ENCODE assay signal across 15 cellular contexts in the genomic region with DNA sequence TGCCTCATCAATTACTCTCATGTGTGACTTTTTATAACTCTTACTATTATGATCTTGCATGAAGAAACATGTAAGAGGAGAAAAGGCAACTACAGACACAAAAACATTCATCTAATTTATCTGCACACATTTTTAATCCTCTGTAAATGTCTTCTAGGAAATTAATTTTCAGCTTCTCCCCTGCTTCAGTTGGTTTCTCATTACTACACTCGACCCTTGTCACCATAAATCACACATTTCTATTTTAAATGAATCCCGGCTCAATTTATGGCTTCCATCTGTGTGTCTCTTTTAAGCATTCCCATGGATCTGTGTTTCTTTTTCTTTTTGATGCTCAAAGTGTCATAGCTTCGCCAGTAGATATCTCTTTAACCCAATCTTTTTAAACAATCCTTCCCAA. TPM values are rescaled to one million over a fixed set of nuclear protein-coding genes. Genes with fewer than 3 reads are reported as not detected.
DNase-seq lines count a peak whose midpoint lies in the region; ATAC-seq and TF ChIP-seq lines count a peak whose summit lies in the region.
"Had no signal": no experiment of that assay in that cellular context is flagged by ENCODE, and none has a peak within 500 bp of the region (broad histone marks: within the 10 kb centered on the region; RNA-seq: fewer than 3 reads in every experiment).

No MANE protein-coding gene starts in this region.

- peaks cover 67% of the 10 kb centered on the region for H3K4me1 Mint-ChIP-seq in HFFc6 (ENCODE audit: low read depth)
- H3K4me1 Mint-ChIP-seq: IgD-negative memory B cell had no signal

- no peaks in the 10 kb centered on the region for H4K20me1 ChIP-seq in osteoblast (ENCODE audit: insufficient read depth, low read length)

- peak; percentile 8; the same call in 1 of the 3 replicates for ATAC-seq in SK-N-SH treated with all-trans-retinoic acid at 6 μM for 48 hours
- no peak for ATAC-seq in Right ventricle myocardium inferior
- ATAC-seq: CD8-positive, alpha-beta T cell had no signal

- H3K27me3 Mint-ChIP-seq in HFFc6 (ENCODE audit: insufficient read depth) = no peaks in the 10 kb centered on the region

- peak overlapping the region; percentile 23 for H2AFZ ChIP-seq in osteoblast (ENCODE audit: low read length)

- peak overlapping the region; percentile 21; the same call in 1 of the 2 replicates for H3K27ac Mint-ChIP-seq in HFFc6
- H3K27ac Mint-ChIP-seq: CD14-positive monocyte; CD8-positive, alpha-beta T cell had no signal

- H3K4me3 ChIP-seq in fibroblast of villous mesenchyme (ENCODE audit: low read depth, low read length) (no peak overlapping the region), osteoblast (ENCODE audit: insufficient read depth, low read length) (no peak overlapping the region)

- intact Hi-C loops in Right ventricle myocardium inferior (cut with DNase I) = no loop called here

- no peaks in the 10 kb centered on the region for H3K9me3 Mint-ChIP-seq in HFFc6
- H3K9me3 Mint-ChIP-seq: CD8-positive, alpha-beta T cell; IgD-negative memory B cell had no signal

- no peaks in the 10 kb centered on the region for H3K36me3 ChIP-seq in osteoblast (ENCODE audit: insufficient read depth, low read length)
- H3K36me3 ChIP-seq: BE2C had no signal

- no peaks in the 10 kb centered on the region for H3K9me3 ChIP-seq in osteoblast (ENCODE audit: low read depth, low read length)
- H3K9me3 ChIP-seq: BE2C had no signal

- H3K36me3 Mint-ChIP-seq in HFFc6 (ENCODE audit: low read depth) = peaks cover 58% of the 10 kb centered on the region
- H3K36me3 Mint-ChIP-seq: CD14-positive monocyte; CD8-positive, alpha-beta T cell; IgD-negative memory B cell had no signal

- H3K79me2 ChIP-seq in osteoblast (ENCODE audit: insufficient read depth, low read length) = no peaks in the 10 kb centered on the region

- H3K4me1 ChIP-seq in osteoblast (ENCODE audit: insufficient read depth, low read length) = peaks cover 10% of the 10 kb centered on the region
- H3K4me1 ChIP-seq: BE2C had no signal

- no peaks in the 10 kb centered on the region for H3K27me3 ChIP-seq in osteoblast (ENCODE audit: insufficient read depth, low read length)
- H3K27me3 ChIP-seq: BE2C had no signal

- no peak overlapping the region for H3K27ac ChIP-seq in osteoblast (ENCODE audit: low read depth, low read length)

- no peak for TF ChIP-seq CTCF in HFFc6 (IDR thresholded peaks at IDR 0.05)
- TF ChIP-seq CTCF in fibroblast of villous mesenchyme (IDR thresholded peaks at IDR 0.05; ENCODE audit: insufficient read depth, low read depth, low read length) = no peak
- TF ChIP-seq CTCF in osteoblast (IDR thresholded peaks at IDR 0.05; ENCODE audit: extremely low read depth, low read depth, low read length) = no peak

- no peak overlapping the region for H3K4me2 ChIP-seq in osteoblast (ENCODE audit: insufficient read depth, low read length)

- no peak overlapping the region for H3K4me3 Mint-ChIP-seq in HFFc6
- H3K4me3 Mint-ChIP-seq: CD14-positive monocyte; CD8-positive, alpha-beta T cell; IgD-negative memory B cell had no signal

- DNase-seq in HFFc6 (no peak), fibroblast of villous mesenchyme (ENCODE audit: low read depth) (peak; percentile 60), osteoblast (ENCODE audit: insufficient read length, low spot score, missing footprints) (no peak), NCI-H748 (lab: John Stamatoyannopoulos, UW; ENCODE audit: unreplicated experiment) (no peak), NCI-H146 treated with DMSO at 0.1 percent for 48 hours (lab: John Stamatoyannopoulos, UW; ENCODE audit: unreplicated experiment) (no peak), Right ventricle myocardium inferior (ENCODE audit: missing footprints) (no peak)
- DNase-seq: BE2C; CD8-positive, alpha-beta T cell; COR-L47; DND-41; GDM1 had no signal

TF ChIP-seq in SK-N-SH treated with all-trans-retinoic acid at 6 μM for 48 hours, 23 proteins besides CTCF, POLR2A, EP300 and RAD21:
- TF ChIP-seq SNAI2 (CRISPR knock-in tag; IDR thresholded peaks at IDR 0.05) (no peak), ZC3H10 (CRISPR knock-in tag; IDR thresholded peaks at IDR 0.05) (0 out of 2 replicates have a peak, but pooled peaks have one; percentile 10)
- TF ChIP-seq, protein P1, sequence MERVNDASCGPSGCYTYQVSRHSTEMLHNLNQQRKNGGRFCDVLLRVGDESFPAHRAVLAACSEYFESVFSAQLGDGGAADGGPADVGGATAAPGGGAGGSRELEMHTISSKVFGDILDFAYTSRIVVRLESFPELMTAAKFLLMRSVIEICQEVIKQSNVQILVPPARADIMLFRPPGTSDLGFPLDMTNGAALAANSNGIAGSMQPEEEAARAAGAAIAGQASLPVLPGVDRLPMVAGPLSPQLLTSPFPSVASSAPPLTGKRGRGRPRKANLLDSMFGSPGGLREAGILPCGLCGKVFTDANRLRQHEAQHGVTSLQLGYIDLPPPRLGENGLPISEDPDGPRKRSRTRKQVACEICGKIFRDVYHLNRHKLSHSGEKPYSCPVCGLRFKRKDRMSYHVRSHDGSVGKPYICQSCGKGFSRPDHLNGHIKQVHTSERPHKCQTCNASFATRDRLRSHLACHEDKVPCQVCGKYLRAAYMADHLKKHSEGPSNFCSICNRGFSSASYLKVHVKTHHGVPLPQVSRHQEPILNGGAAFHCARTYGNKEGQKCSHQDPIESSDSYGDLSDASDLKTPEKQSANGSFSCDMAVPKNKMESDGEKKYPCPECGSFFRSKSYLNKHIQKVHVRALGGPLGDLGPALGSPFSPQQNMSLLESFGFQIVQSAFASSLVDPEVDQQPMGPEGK (CRISPR knock-in tag; IDR thresholded peaks at IDR 0.05; ENCODE audit: borderline replicate concordance) = no peak

RNA-seq across cellular contexts. Expression of a gene that starts 9.8 kb away (rescaled TPM):
- total RNA-seq in HFFc6 (2021; fragmentation: NEBNext Ultra II Directional; extraction: Animal tissue kit (Norgen Biotek cat#: 25700)) = 100 to 1,000 TPM; 149 to 397 (median 200) TPM
- total RNA-seq in fibroblast of villous mesenchyme = 6.1 and 13.0 TPM in 2 replicates
- total RNA-seq in osteoblast = 0.36 and 0.88 TPM in 2 replicates
- not detected for total RNA-seq in Right ventricle myocardium inferior
- total RNA-seq: CD8-positive, alpha-beta T cell; HT-29 had no signal

Comparison
In these comparisons a context has a peak if more than half of its experiments do, and no peak if none do; other contexts are left out.
1. RNA of a gene that starts 9.8 kb away (total RNA-seq): 149 to 397 TPM in HFFc6; 6.1 to 13.0 TPM in fibroblast of villous mesenchyme, 0.36 to 0.88 TPM in osteoblast and not detected in Right ventricle myocardium inferior (single experiment); every median in the first group is over 10 times any median in the second.